In the genomic region with DNA sequence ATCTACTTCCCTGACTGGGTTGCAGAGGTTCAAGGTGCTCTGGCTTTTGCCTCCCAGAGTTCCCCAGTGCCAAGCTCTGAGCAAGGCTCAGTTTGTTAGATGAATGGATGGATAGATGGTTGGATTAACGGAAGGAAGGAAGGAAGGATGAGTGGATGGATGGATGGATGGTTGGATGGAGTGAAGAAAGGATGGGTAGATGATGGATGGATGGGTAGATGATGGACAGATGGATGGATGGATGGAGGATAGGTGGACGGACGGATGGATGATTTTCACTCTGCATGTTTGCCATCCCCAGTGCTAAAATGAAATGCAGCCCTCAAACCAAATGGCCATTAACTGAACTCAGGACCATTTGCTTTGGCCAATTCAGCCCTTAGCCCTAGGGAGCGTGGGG, we compare ENCODE assay signal across 37 cellular contexts.
"Had no signal": no experiment of that assay in that cellular context is flagged by ENCODE, and none has a peak within 500 bp of the region (broad histone marks: within the 10 kb centered on the region; RNA-seq: fewer than 3 reads in every experiment).

No MANE protein-coding gene starts in this region.

- DNase-seq: activated B cell treated with CpG ODN at 0.5 μM for 24 hours; activated CD4-positive, alpha-beta memory T cell treated with anti-CD3 and anti-CD28 coated beads for 36 hours; activated CD4-positive, alpha-beta T cell treated with anti-CD3 and anti-CD28 coated beads for 4 hours; activated CD4-positive, alpha-beta T cell treated with anti-CD3 and anti-CD28 coated beads, Interleukin-2, amount 10 ng/mL, durations not matched to agents 24 days and 14 days; activated CD4-positive, alpha-beta T cell treated with anti-CD3 and anti-CD28 coated beads, Interleukin-2, amount 50 U/mL, for 1 hour; activated CD4-positive, alpha-beta T cell treated with anti-CD3 and anti-CD28 coated beads, Interleukin-2, amount 50 U/mL, for 4 hours; activated CD4-positive, CD25-positive, alpha-beta regulatory T cell treated with anti-CD3 and anti-CD28 coated beads, Interleukin-2, amount 50 U/mL, for 72 hours; activated CD8-positive, alpha-beta memory T cell treated with anti-CD3 and anti-CD28 coated beads, Interleukin-2, amount 50 U/mL, for 4 hours; activated CD8-positive, alpha-beta T cell treated with anti-CD3 and anti-CD28 coated beads for 36 hours; activated gamma-delta T cell treated with Interleukin-2 at 50 U/mL for 16 hours; activated naive CD4-positive, alpha-beta T cell; activated naive CD4-positive, alpha-beta T cell treated with anti-CD3 and anti-CD28 coated beads for 36 hours; activated naive CD4-positive, alpha-beta T cell treated with anti-CD3 and anti-CD28 coated beads, Interleukin-2, amount 50 U/mL, for 16 hours; activated naive CD8-positive, alpha-beta T cell treated with anti-CD3 and anti-CD28 coated beads for 36 hours; activated T-cell treated with anti-CD3 and anti-CD28 coated beads for 4 hours; activated T-cell treated with anti-CD3 and anti-CD28 coated beads, Interleukin-2, amount 50 U/mL, for 24 hours; activated T-cell treated with anti-CD3 and anti-CD28 coated beads, Interleukin-2, amount 50 U/mL, for 72 hours; adrenal gland; amniotic stem cell; aorta; brain microvascular endothelial cell; caudate nucleus; cerebellar nuclear complex; T-helper 1 cell; T-helper 2 cell; T-helper 9 cell had no signal

- H3K4me3 ChIP-seq: adrenal gland, body of pancreas, breast epithelium, cardiac muscle cell had no signal

- ATAC-seq: activated CD8-positive, alpha-beta T cell treated with anti-CD3 and anti-CD28 coated beads for 36 hours; activated T-cell treated with anti-CD3 and anti-CD28 coated beads, Interleukin-2, amount 50 U/mL, for 72 hours; activated T-helper 17 cell treated with anti-CD3 and anti-CD28 coated beads, Interleukin-2, amount 50 U/mL, for 72 hours; body of pancreas had no signal

- H3K9me3 ChIP-seq: adrenal gland, body of pancreas, breast epithelium had no signal

- FAIRE-seq: astrocyte, TTC549 had no signal

- H3K4me3 Mint-ChIP-seq: activated B cell treated with CpG ODN at 0.5 μM for 24 hours; activated CD4-positive, alpha-beta memory T cell treated with anti-CD3 and anti-CD28 coated beads for 36 hours; activated CD4-positive, alpha-beta T cell treated with anti-CD3 and anti-CD28 coated beads, Interleukin-2, amount 10 ng/mL, durations not matched to agents 24 days and 14 days; activated CD8-positive, alpha-beta T cell treated with anti-CD3 and anti-CD28 coated beads for 36 hours; activated naive CD4-positive, alpha-beta T cell treated with anti-CD3 and anti-CD28 coated beads for 36 hours; activated naive CD8-positive, alpha-beta T cell treated with anti-CD3 and anti-CD28 coated beads for 36 hours; activated T-cell treated with anti-CD3 and anti-CD28 coated beads, Interleukin-2, amount 50 U/mL, for 24 hours; activated T-cell treated with anti-CD3 and anti-CD28 coated beads, Interleukin-2, amount 50 U/mL, for 72 hours; activated T-helper 1 cell treated with anti-CD3 and anti-CD28 coated beads, Interleukin-12 subunit alpha, Interleukin-12 subunit beta, Interleukin-2, Interleukin-4 antibody, amounts not matched to agents 30 ng/mL and 10 ng/mL and 1 ng/mL, durations not matched to agents 14 hours and 24 hours and 36 hours; activated T-helper 17 cell treated with anti-CD3 and anti-CD28 coated beads, Interleukin-2, amount 50 U/mL, for 72 hours; central memory CD8-positive, alpha-beta T cell; T-helper 1 cell treated with Interleukin-12 subunit alpha and Interleukin-12 subunit beta and Interleukin-4 antibody, amounts not matched to agents 30 μg/mL and 1 μg/mL, for 36 hours; T-helper 2 cell treated with Interferon-gamma antibody and Interleukin-4, amounts not matched to agents 5 μg/mL and 100 μg/mL, for 36 hours had no signal

- H3K27ac Mint-ChIP-seq: activated B cell treated with CpG ODN at 0.5 μM for 24 hours; activated CD4-positive, alpha-beta memory T cell treated with anti-CD3 and anti-CD28 coated beads for 36 hours; activated CD4-positive, alpha-beta T cell treated with anti-CD3 and anti-CD28 coated beads, Interleukin-2, amount 10 ng/mL, durations not matched to agents 24 days and 14 days; activated CD8-positive, alpha-beta T cell treated with anti-CD3 and anti-CD28 coated beads for 36 hours; activated naive CD4-positive, alpha-beta T cell treated with anti-CD3 and anti-CD28 coated beads for 36 hours; activated naive CD8-positive, alpha-beta T cell treated with anti-CD3 and anti-CD28 coated beads for 36 hours; activated T-cell treated with anti-CD3 and anti-CD28 coated beads, Interleukin-2, amount 50 U/mL, for 24 hours; activated T-cell treated with anti-CD3 and anti-CD28 coated beads, Interleukin-2, amount 50 U/mL, for 72 hours; activated T-helper 1 cell treated with anti-CD3 and anti-CD28 coated beads, Interleukin-12 subunit alpha, Interleukin-12 subunit beta, Interleukin-2, Interleukin-4 antibody, amounts not matched to agents 30 ng/mL and 10 ng/mL and 1 ng/mL, durations not matched to agents 14 hours and 24 hours and 36 hours; activated T-helper 17 cell treated with anti-CD3 and anti-CD28 coated beads, Interleukin-2, amount 50 U/mL, for 72 hours; T-helper 1 cell treated with Interleukin-12 subunit alpha and Interleukin-12 subunit beta and Interleukin-4 antibody, amounts not matched to agents 30 μg/mL and 1 μg/mL, for 36 hours; T-helper 2 cell treated with Interferon-gamma antibody and Interleukin-4, amounts not matched to agents 5 μg/mL and 100 μg/mL, for 36 hours had no signal

- H3K36me3 Mint-ChIP-seq: activated CD4-positive, alpha-beta memory T cell treated with anti-CD3 and anti-CD28 coated beads for 36 hours; activated naive CD8-positive, alpha-beta T cell treated with anti-CD3 and anti-CD28 coated beads for 36 hours had no signal

- H3K27me3 Mint-ChIP-seq: activated B cell treated with CpG ODN at 0.5 μM for 24 hours; activated CD4-positive, alpha-beta memory T cell treated with anti-CD3 and anti-CD28 coated beads for 36 hours; activated CD4-positive, alpha-beta T cell treated with anti-CD3 and anti-CD28 coated beads, Interleukin-2, amount 10 ng/mL, durations not matched to agents 24 days and 14 days; activated CD8-positive, alpha-beta T cell treated with anti-CD3 and anti-CD28 coated beads for 36 hours; activated naive CD8-positive, alpha-beta T cell treated with anti-CD3 and anti-CD28 coated beads for 36 hours; activated T-cell treated with anti-CD3 and anti-CD28 coated beads, Interleukin-2, amount 50 U/mL, for 24 hours; activated T-helper 17 cell treated with anti-CD3 and anti-CD28 coated beads, Interleukin-2, amount 50 U/mL, for 72 hours; central memory CD8-positive, alpha-beta T cell had no signal

- H3K4me1 ChIP-seq: adrenal gland, breast epithelium had no signal

- H3K36me3 ChIP-seq: adrenal gland, brain microvascular endothelial cell, breast epithelium, cardiac muscle cell had no signal

- H3K27ac ChIP-seq: adrenal gland, body of pancreas, brain microvascular endothelial cell, breast epithelium, cardiac muscle cell, VCaP had no signal

- H3K4me1 Mint-ChIP-seq: activated T-helper 17 cell treated with anti-CD3 and anti-CD28 coated beads, Interleukin-2, amount 50 U/mL, for 72 hours had no signal

- H3K9me3 Mint-ChIP-seq: activated B cell treated with CpG ODN at 0.5 μM for 24 hours; activated CD4-positive, alpha-beta memory T cell treated with anti-CD3 and anti-CD28 coated beads for 36 hours; activated CD4-positive, alpha-beta T cell treated with anti-CD3 and anti-CD28 coated beads, Interleukin-2, amount 10 ng/mL, durations not matched to agents 24 days and 14 days; activated CD8-positive, alpha-beta T cell treated with anti-CD3 and anti-CD28 coated beads for 36 hours; activated naive CD4-positive, alpha-beta T cell treated with anti-CD3 and anti-CD28 coated beads for 36 hours; activated naive CD8-positive, alpha-beta T cell treated with anti-CD3 and anti-CD28 coated beads for 36 hours; activated T-cell treated with anti-CD3 and anti-CD28 coated beads, Interleukin-2, amount 50 U/mL, for 24 hours; activated T-helper 1 cell treated with anti-CD3 and anti-CD28 coated beads, Interleukin-12 subunit alpha, Interleukin-12 subunit beta, Interleukin-2, Interleukin-4 antibody, amounts not matched to agents 30 ng/mL and 10 ng/mL and 1 ng/mL, durations not matched to agents 14 hours and 24 hours and 36 hours; activated T-helper 17 cell treated with anti-CD3 and anti-CD28 coated beads, Interleukin-2, amount 50 U/mL, for 72 hours; central memory CD8-positive, alpha-beta T cell; T-helper 1 cell treated with Interleukin-12 subunit alpha and Interleukin-12 subunit beta and Interleukin-4 antibody, amounts not matched to agents 30 μg/mL and 1 μg/mL, for 36 hours; T-helper 2 cell treated with Interferon-gamma antibody and Interleukin-4, amounts not matched to agents 5 μg/mL and 100 μg/mL, for 36 hours had no signal

- H3K27me3 ChIP-seq: adrenal gland, body of pancreas, brain microvascular endothelial cell, breast epithelium, cardiac muscle cell had no signal
